29 cellular contexts compared by ENCODE assay signal in the genomic region with DNA sequence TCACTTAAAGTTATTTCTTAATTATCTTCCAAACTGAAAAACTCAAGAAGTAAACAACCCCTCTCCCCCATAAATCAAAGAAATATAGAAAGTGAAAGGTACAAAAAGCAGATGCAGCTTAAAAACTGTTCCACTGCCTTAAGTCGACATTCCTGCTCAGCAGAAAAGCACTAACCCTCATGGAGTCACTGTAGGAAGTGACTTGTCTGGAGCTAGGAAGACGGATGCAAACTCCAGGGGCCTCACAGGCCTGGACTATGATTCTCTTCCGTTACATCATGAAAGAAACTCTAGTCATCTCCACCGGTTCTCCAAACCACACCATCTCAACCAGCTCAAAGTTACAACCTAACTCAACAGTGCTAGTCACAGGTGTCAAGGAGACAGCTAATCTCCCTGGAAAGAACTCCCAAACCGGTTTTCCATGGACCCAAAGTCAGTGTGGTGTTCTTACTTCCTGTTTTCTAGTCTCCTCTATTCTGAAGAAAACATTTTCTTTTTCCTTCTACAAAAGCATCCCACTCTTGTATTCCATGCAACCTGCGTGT.
"Had no signal": no experiment of that assay in that cellular context is flagged by ENCODE, and none has a peak within 500 bp of the region (broad histone marks: within the 10 kb centered on the region; RNA-seq: fewer than 3 reads in every experiment).

No MANE protein-coding gene starts in this region.

- FAIRE-seq: endothelial cell of umbilical vein, pancreas, TTC549 had no signal

- H3K4me3 Mint-ChIP-seq: activated CD8-positive, alpha-beta T cell treated with anti-CD3 and anti-CD28 coated beads, Interleukin-2, amount 10 ng/mL, durations not matched to agents 7 days and 5 days; activated naive CD4-positive, alpha-beta T cell treated with anti-CD3 and anti-CD28 coated beads, Interleukin-2, amount 50 U/mL, for 24 hours; activated T-helper 1 cell treated with anti-CD3 and anti-CD28 coated beads, Interleukin-12 subunit alpha, Interleukin-12 subunit beta, Interleukin-2, Interleukin-4 antibody, amounts not matched to agents 30 ng/mL and 10 ng/mL and 1 ng/mL, durations not matched to agents 14 hours and 24 hours and 36 hours; memory B cell; naive thymus-derived CD4-positive, alpha-beta T cell; T-cell; T-helper 2 cell treated with Interferon-gamma antibody and Interleukin-4, amounts not matched to agents 5 μg/mL and 100 μg/mL, for 36 hours had no signal

- H3K4me1 Mint-ChIP-seq: activated naive CD4-positive, alpha-beta T cell treated with anti-CD3 and anti-CD28 coated beads, Interleukin-2, amount 50 U/mL, for 24 hours; memory B cell; naive thymus-derived CD4-positive, alpha-beta T cell; T-cell had no signal

- H3K27ac Mint-ChIP-seq: activated CD8-positive, alpha-beta T cell treated with anti-CD3 and anti-CD28 coated beads, Interleukin-2, amount 10 ng/mL, durations not matched to agents 7 days and 5 days; activated naive CD4-positive, alpha-beta T cell treated with anti-CD3 and anti-CD28 coated beads, Interleukin-2, amount 50 U/mL, for 24 hours; activated T-helper 1 cell treated with anti-CD3 and anti-CD28 coated beads, Interleukin-12 subunit alpha, Interleukin-12 subunit beta, Interleukin-2, Interleukin-4 antibody, amounts not matched to agents 30 ng/mL and 10 ng/mL and 1 ng/mL, durations not matched to agents 14 hours and 24 hours and 36 hours; memory B cell; naive thymus-derived CD4-positive, alpha-beta T cell; T-cell; T-helper 2 cell treated with Interferon-gamma antibody and Interleukin-4, amounts not matched to agents 5 μg/mL and 100 μg/mL, for 36 hours had no signal

- H3K27me3 Mint-ChIP-seq: activated naive CD4-positive, alpha-beta T cell treated with anti-CD3 and anti-CD28 coated beads, Interleukin-2, amount 50 U/mL, for 24 hours had no signal

- H3K9me3 Mint-ChIP-seq: activated naive CD4-positive, alpha-beta T cell treated with anti-CD3 and anti-CD28 coated beads, Interleukin-2, amount 50 U/mL, for 24 hours; activated T-helper 1 cell treated with anti-CD3 and anti-CD28 coated beads, Interleukin-12 subunit alpha, Interleukin-12 subunit beta, Interleukin-2, Interleukin-4 antibody, amounts not matched to agents 30 ng/mL and 10 ng/mL and 1 ng/mL, durations not matched to agents 14 hours and 24 hours and 36 hours; memory B cell; T-cell; T-helper 2 cell treated with Interferon-gamma antibody and Interleukin-4, amounts not matched to agents 5 μg/mL and 100 μg/mL, for 36 hours had no signal

- H3K4me1 ChIP-seq: ascending aorta, gastrocnemius medialis, pancreas, psoas muscle, right atrium auricular region, upper lobe of right lung had no signal

- H3K27me3 ChIP-seq: ascending aorta, brain microvascular endothelial cell, gastrocnemius medialis, neutrophil, pancreas, right atrium auricular region, upper lobe of right lung had no signal

- ATAC-seq: activated CD8-positive, alpha-beta T cell treated with anti-CD3 and anti-CD28 coated beads, Interleukin-2, amount 10 ng/mL, durations not matched to agents 7 days and 5 days; esophagus mucosa; gastrocnemius medialis; naive thymus-derived CD4-positive, alpha-beta T cell; pancreas; psoas muscle; stimulated activated naive CD8-positive, alpha-beta T cell treated with anti-CD3 and anti-CD28 coated beads, Interleukin-15, Interleukin-2, amounts not matched to agents 100 U/mL and 50 U/mL, for 24 hours; T-cell; upper lobe of right lung had no signal

- H3K27ac ChIP-seq: ascending aorta, brain microvascular endothelial cell, gastrocnemius medialis, neutrophil, pancreas, psoas muscle, right atrium auricular region, upper lobe of right lung, WERI-Rb-1 had no signal

- DNase-seq: activated CD4-positive, alpha-beta T cell treated with anti-CD3 and anti-CD28 coated beads for 1 hour; activated CD4-positive, alpha-beta T cell treated with anti-CD3 and anti-CD28 coated beads, Interleukin-2, amount 50 U/mL, for 1 hour; activated CD8-positive, alpha-beta T cell treated with anti-CD3 and anti-CD28 coated beads, Interleukin-2, amount 10 ng/mL, durations not matched to agents 7 days and 5 days; activated gamma-delta T cell; brain microvascular endothelial cell; caudate nucleus; effector memory CD4-positive, alpha-beta T cell; gastrocnemius medialis; head of caudate nucleus; hypothalamus; naive thymus-derived CD4-positive, alpha-beta T cell; pancreas; psoas muscle; stimulated activated CD4-positive, alpha-beta T cell treated with anti-CD3 and anti-CD28 coated beads, Interleukin-12 subunit alpha, Interleukin-12 subunit beta, amount 100 ng/mL, for 4 hours; stimulated activated CD4-positive, alpha-beta T cell treated with anti-CD3 and anti-CD28 coated beads, Interleukin-4, amount 100 ng/mL, for 4 hours; stimulated activated naive CD8-positive, alpha-beta T cell treated with anti-CD3 and anti-CD28 coated beads, Interleukin-15, Interleukin-2, amounts not matched to agents 100 U/mL and 50 U/mL, for 24 hours; T-cell; upper lobe of right lung; WERI-Rb-1 had no signal

- H3K36me3 Mint-ChIP-seq: activated naive CD4-positive, alpha-beta T cell treated with anti-CD3 and anti-CD28 coated beads, Interleukin-2, amount 50 U/mL, for 24 hours; memory B cell; naive thymus-derived CD4-positive, alpha-beta T cell; T-cell had no signal

- H3K9me3 ChIP-seq: ascending aorta, gastrocnemius medialis, neutrophil, pancreas, psoas muscle, right atrium auricular region, upper lobe of right lung had no signal

- H3K4me3 ChIP-seq: ascending aorta, gastrocnemius medialis, pancreas, psoas muscle, right atrium auricular region, upper lobe of right lung had no signal

- H3K36me3 ChIP-seq: ascending aorta, brain microvascular endothelial cell, gastrocnemius medialis, neutrophil, pancreas, right atrium auricular region, upper lobe of right lung, WERI-Rb-1 had no signal
